Comparison of ENCODE assay signal across 16 cellular contexts in genomic region chr6:5443491-5443890, GRCh38.
DNase-seq lines count a peak whose midpoint lies in the region; FAIRE-seq and TF ChIP-seq lines count a peak whose summit lies in the region.
"Had no signal": no experiment of that assay in that cellular context is flagged by ENCODE, and none has a peak within 500 bp of the region (broad histone marks: within the 10 kb centered on the region; RNA-seq: fewer than 3 reads in every experiment).

No MANE protein-coding gene starts in this region.

- no peak overlapping the region for H3K18ac ChIP-seq in H9 (ENCODE audit: insufficient read length, low read depth, low read length)

- H3K36me3 ChIP-seq in thyroid gland (no peaks in the 10 kb centered on the region), colonic mucosa (no peaks in the 10 kb centered on the region)
- H3K36me3 ChIP-seq: BE2C had no signal

- no peak overlapping the region for H4K5ac ChIP-seq in H9 (ENCODE audit: insufficient read length, low read depth, low read length)

- H3K23me2 ChIP-seq in H9 (ENCODE audit: insufficient read length, low read depth, low read length, poor library complexity, severe bottlenecking), result peaks cover 4% of the 10 kb centered on the region

- no peak overlapping the region for H4K8ac ChIP-seq in H9 (replicated peaks; ENCODE audit: insufficient read length, low read depth, low read length)

- H3K4me1 ChIP-seq in H9 (ENCODE audit: insufficient read depth, low read length) (peaks cover 5% of the 10 kb centered on the region; the same call in 1 of the 2 replicates), thyroid gland (peaks cover 14 to 16% of the 10 kb centered on the region in 2 donors), colonic mucosa (no peaks in the 10 kb centered on the region)
- H3K4me1 ChIP-seq: BE2C had no signal

- no peak overlapping the region for H2BK12ac ChIP-seq in H9 (ENCODE audit: insufficient read length, low read depth, low read length)

- H3K4me1 Mint-ChIP-seq in H9 (peaks cover 15 to 16% of the 10 kb centered on the region in 2 experiments), progenitor cell of endocrine pancreas (ENCODE audit: low read depth) (peaks cover 3% of the 10 kb centered on the region)

- H3K27me3 ChIP-seq in H9 (ENCODE audit: insufficient read depth, low read length) (no peaks in the 10 kb centered on the region), thyroid gland (no peaks in the 10 kb centered on the region), colonic mucosa (no peaks in the 10 kb centered on the region)
- H3K27me3 ChIP-seq: BE2C had no signal

- H3K27ac ChIP-seq in H9 (ENCODE audit: insufficient read length, low read depth, low read length) (no peak overlapping the region), thyroid gland (peak overlapping the region in 1 of 3 donors; percentile 8), colonic mucosa (no peak overlapping the region)
- H3K27ac ChIP-seq: A549, C4-2B had no signal

- intact Hi-C loops in thyroid gland (cut with DNase I), result no loop called here
- intact Hi-C loops in colonic mucosa (cut with DNase I), result no loop called here

- peak; percentile 9 for FAIRE-seq in GM12891 (lab: Jason Lieb, UNC)
- FAIRE-seq: A549, G401.6, GM12892, GM19239, H1 had no signal

- no peak overlapping the region for H3K56ac ChIP-seq in H9 (ENCODE audit: insufficient read length, low read depth, low read length)

- H3K9ac ChIP-seq in H9 (ENCODE audit: extremely low read depth, insufficient read length, low read length) (no peak overlapping the region), colonic mucosa (ENCODE audit: low read depth in 2 of 2, low read length in 2 of 2) (no peak overlapping the region)

- H4K20me1 ChIP-seq in H9 (ENCODE audit: control insufficient read depth, insufficient read depth, insufficient read length), result no peaks in the 10 kb centered on the region

- H2BK20ac ChIP-seq in H9 (ENCODE audit: low read depth, low read length, poor library complexity, severe bottlenecking), result no peak overlapping the region

- no peak overlapping the region for H2AK5ac ChIP-seq in H9 (ENCODE audit: insufficient read length, low read length)

- no peaks in the 10 kb centered on the region for H3K79me1 ChIP-seq in H9 (ENCODE audit: insufficient read depth, low read depth, low read length, poor library complexity, severe bottlenecking)

- no peak overlapping the region for H3T11ph ChIP-seq in H9 (ENCODE audit: low read length)

- H4K91ac ChIP-seq in H9 (ENCODE audit: insufficient read length, low read depth, low read length), result no peak overlapping the region

- no peak overlapping the region for H2BK15ac ChIP-seq in H9 (ENCODE audit: low read depth, low read length)

- H3K4me3 Mint-ChIP-seq in H9 (no peak overlapping the region), progenitor cell of endocrine pancreas (ENCODE audit: low read depth) (no peak overlapping the region)
- H3K4me3 Mint-ChIP-seq: CD4-positive, alpha-beta memory T cell had no signal

- no peaks in the 10 kb centered on the region for H3K79me2 ChIP-seq in H9 (ENCODE audit: insufficient read depth, low read length)

- no peak overlapping the region for H2BK120ac ChIP-seq in H9 (ENCODE audit: low read depth, low read length, poor library complexity, severe bottlenecking)

- TF ChIP-seq CTCF in H9 (conservative IDR thresholded peaks at IDR 0.05) (no peak), thyroid gland (IDR thresholded peaks at IDR 0.05) (no peak), progenitor cell of endocrine pancreas (IDR thresholded peaks at IDR 0.05; ENCODE audit: unreplicated experiment) (no peak), colonic mucosa (IDR thresholded peaks at IDR 0.05) (no peak)

- H3K36me3 Mint-ChIP-seq in H9 (ENCODE audit: insufficient read depth in 1 of 3, low read depth in 3 of 3) (no peaks in the 10 kb centered on the region), progenitor cell of endocrine pancreas (ENCODE audit: insufficient read depth) (no peaks in the 10 kb centered on the region)

- TF ChIP-seq POLR2A in GM12891 (IDR thresholded peaks at IDR 0.05; ENCODE audit: low read depth, low read length) (no peak), thyroid gland (IDR thresholded peaks at IDR 0.05) (no peak)

- no peaks in the 10 kb centered on the region for H3K9me3 ChIP-seq in H9 (ENCODE audit: control insufficient read depth, low read depth, low read length)
- no peaks in the 10 kb centered on the region for H3K9me3 ChIP-seq in thyroid gland
- H3K9me3 ChIP-seq in colonic mucosa, result no peaks in the 10 kb centered on the region
- H3K9me3 ChIP-seq: A549, BE2C had no signal

- WGBS in H9 (ENCODE audit: extremely low coverage, insufficient read length, low lambda C conversion rate), result no CpG with 5 or more reads among the region's 3 CpGs
- 20 to 42% methylated on average over 3 of the region's 3 CpGs for WGBS in thyroid gland, 2 donors

- H3K9me3 Mint-ChIP-seq in H9 (no peaks in the 10 kb centered on the region), progenitor cell of endocrine pancreas (ENCODE audit: low read depth) (no peaks in the 10 kb centered on the region)

- no peak overlapping the region for H3K4me3 ChIP-seq in thyroid gland (replicated peaks in 1 of 3)
- no peak overlapping the region for H3K4me3 ChIP-seq in colonic mucosa
- H3K4me3 ChIP-seq: A549 had no signal

- H2AFZ ChIP-seq in H9 (ENCODE audit: low read length), result no peak overlapping the region

- H2BK5ac ChIP-seq in H9 (ENCODE audit: insufficient read length, low read length), result no peak overlapping the region

- H3K27ac Mint-ChIP-seq in H9 (peak overlapping the region in 2 of 3 experiments; percentile 7 to 82; a peak in 2 of 7 replicates), progenitor cell of endocrine pancreas (no peak overlapping the region)
- H3K27ac Mint-ChIP-seq: CD4-positive, alpha-beta memory T cell had no signal

- DNase-seq in GM12891 (ENCODE audit: insufficient read length, low spot score) (no peak), H9 (no peak), cerebellar cortex (ENCODE audit: low spot score) (peak; percentile 9), thyroid gland (peak; percentile 73 to 80), progenitor cell of endocrine pancreas (ENCODE audit: low spot score, unreplicated experiment) (no peak), colonic mucosa (no peak)
- DNase-seq: BE2C; CD4-positive, alpha-beta memory T cell; DMS79; IMR-90 had no signal

- H3K4ac ChIP-seq in H9 (ENCODE audit: low read depth, low read length), result no peak overlapping the region

- peaks cover 5% of the 10 kb centered on the region for H3K27me3 Mint-ChIP-seq in H9 (ENCODE audit: low read depth)
- H3K27me3 Mint-ChIP-seq in progenitor cell of endocrine pancreas, result no peaks in the 10 kb centered on the region
- H3K27me3 Mint-ChIP-seq: CD4-positive, alpha-beta memory T cell had no signal

- no peak overlapping the region for H3K23ac ChIP-seq in H9 (ENCODE audit: insufficient read length, low read depth, low read length)

- H3K4me2 ChIP-seq in H9 (ENCODE audit: insufficient read depth, insufficient read length, low read length), result no peak overlapping the region
- H3K4me2 ChIP-seq: A549 had no signal

- no peak overlapping the region for H3K14ac ChIP-seq in H9 (ENCODE audit: insufficient read depth, low read length)

TF ChIP-seq in GM12891, 5 proteins besides CTCF, POLR2A, EP300 and RAD21:
- TF ChIP-seq PAX5 (IDR thresholded peaks at IDR 0.05; ENCODE audit: insufficient read depth, low read length, severe bottlenecking), result no peak
TF ChIP-seq in GM12891: peak in this region for 0.

Comparison
In these comparisons a context has a peak if more than half of its experiments do, and no peak if none do; other contexts are left out.
1. DNase-seq: peak in cerebellar cortex (single experiment) and thyroid gland (2 of 2); none in GM12891 (single experiment), H9 (single experiment), progenitor cell of endocrine pancreas (single experiment) and colonic mucosa (single experiment).